ENCODE assay signal across 24 cellular contexts in genomic region chr6:38915205-38915925, GRCh38.
"Had no signal": no experiment of that assay in that cellular context is flagged by ENCODE, and none has a peak within 500 bp of the region (broad histone marks: within the 10 kb centered on the region; RNA-seq: fewer than 3 reads in every experiment).

No MANE protein-coding gene starts in this region.

- H3K4me1 Mint-ChIP-seq: endodermal cell, naive B cell had no signal

- H3K4me3 Mint-ChIP-seq: dendritic cell treated with granulocyte-macrophage colony-stimulating factor and Interleukin-4, amounts not matched to agents 40 ng/mL and 50 ng/mL, for 4 days; effector memory CD8-positive, alpha-beta T cell; endodermal cell; naive B cell had no signal

- H3K36me3 ChIP-seq: colonic mucosa, esophagus squamous epithelium, gastrocnemius medialis, heart right ventricle, left lung, lower lobe of right lung had no signal

- H3K27me3 Mint-ChIP-seq: dendritic cell treated with granulocyte-macrophage colony-stimulating factor and Interleukin-4, amounts not matched to agents 40 ng/mL and 50 ng/mL, for 4 days; effector memory CD8-positive, alpha-beta T cell had no signal

- H3K4me3 ChIP-seq: colonic mucosa, esophagus squamous epithelium, gastrocnemius medialis, heart right ventricle, left lung, lower lobe of right lung had no signal

- H3K27ac Mint-ChIP-seq: dendritic cell treated with granulocyte-macrophage colony-stimulating factor and Interleukin-4, amounts not matched to agents 40 ng/mL and 50 ng/mL, for 4 days; effector memory CD8-positive, alpha-beta T cell; endodermal cell had no signal

- H3K4me1 ChIP-seq: colonic mucosa, esophagus squamous epithelium, gastrocnemius medialis, heart right ventricle, left lung, lower lobe of right lung had no signal

- ATAC-seq: effector memory CD8-positive, alpha-beta T cell; esophagus mucosa; gastrocnemius medialis; heart right ventricle; left cardiac atrium; left lung; left ventricle myocardium superior; lower lobe of right lung had no signal

- H3K9me3 Mint-ChIP-seq: dendritic cell treated with granulocyte-macrophage colony-stimulating factor and Interleukin-4, amounts not matched to agents 40 ng/mL and 50 ng/mL, for 4 days; effector memory CD8-positive, alpha-beta T cell; endodermal cell; naive B cell had no signal

- DNase-seq: colonic mucosa; cortex of kidney; effector CD8-positive, alpha-beta T cell; effector memory CD8-positive, alpha-beta T cell; endodermal cell; erythroblast; esophagus squamous epithelium; foreskin fibroblast; foreskin melanocyte; gastrocnemius medialis; glutamatergic neuron; head of caudate nucleus; heart right ventricle; hippocampal formation; left cardiac atrium; left lung; left ventricle myocardium superior; lower lobe of right lung; mesenchymal stem cell; midbrain; naive B cell had no signal

- H3K27ac ChIP-seq: colonic mucosa, epithelial cell of prostate, esophagus squamous epithelium, gastrocnemius medialis, heart right ventricle, left lung, lower lobe of right lung had no signal

- H3K27me3 ChIP-seq: colonic mucosa, gastrocnemius medialis, left lung had no signal

- H3K36me3 Mint-ChIP-seq: naive B cell had no signal
